In genomic region chr3:160038862-160039562, GRCh38 we compare ENCODE assay signal across 8 cellular contexts. TPM values are rescaled to one million over a fixed set of nuclear protein-coding genes. Genes with fewer than 3 reads are reported as not detected.
DNase-seq lines count a peak whose midpoint lies in the region; ATAC-seq and TF ChIP-seq lines count a peak whose summit lies in the region.

No MANE protein-coding gene starts in this region.

- no peak overlapping the region for H3K27ac Mint-ChIP-seq in stimulated activated naive B cell treated with anti-CD40 and anti-IgM and Interleukin-4, amounts not matched to agents 10 μg/mL and 1 μg/mL and 100 μg/mL, for 72 hours

- no peaks in the 10 kb centered on the region for H3K36me3 ChIP-seq in WERI-Rb-1
- H3K36me3 ChIP-seq in hepatocyte (replicated peaks; ENCODE audit: insufficient read depth, low read depth), result no peaks in the 10 kb centered on the region

- H3K36me3 Mint-ChIP-seq in stimulated activated naive B cell treated with anti-CD40 and anti-IgM and Interleukin-4, amounts not matched to agents 10 μg/mL and 1 μg/mL and 100 μg/mL, for 72 hours, result peaks cover 4 to 6% of the 10 kb centered on the region in 2 donors

- 6% methylated on average over 35 of the region's 36 CpGs for WGBS in hepatocyte (ENCODE audit: low lambda C conversion rate, missing lambda C conversion rate)
- 2 to 3% methylated on average over 29 to 36 of the region's 36 CpGs for WGBS in lower leg skin, 2 donors

- no peaks in the 10 kb centered on the region for H4K20me1 ChIP-seq in hepatocyte (ENCODE audit: insufficient read depth, poor library complexity, severe bottlenecking)

- no peaks in the 10 kb centered on the region for H3K79me2 ChIP-seq in hepatocyte

- no peaks in the 10 kb centered on the region for H3K9me3 ChIP-seq in WERI-Rb-1 (ENCODE audit: severe bottlenecking)
- H3K9me3 ChIP-seq in hepatocyte (ENCODE audit: low read depth), result no peaks in the 10 kb centered on the region

- peaks cover 17 to 19% of the 10 kb centered on the region in 2 donors for H3K9me3 Mint-ChIP-seq in stimulated activated naive B cell treated with anti-CD40 and anti-IgM and Interleukin-4, amounts not matched to agents 10 μg/mL and 1 μg/mL and 100 μg/mL, for 72 hours

- H3K4me2 ChIP-seq in hepatocyte, result peak overlapping the region; percentile 96

- peak; percentile 21 for DNase-seq in AG08396 (ENCODE audit: low spot score)
- no peak for DNase-seq in WERI-Rb-1
- peak; percentile 52 for DNase-seq in hepatocyte (ENCODE audit: low spot score)
- DNase-seq in stimulated activated naive B cell treated with anti-CD40 and anti-IgM and Interleukin-4, amounts not matched to agents 10 μg/mL and 1 μg/mL and 100 μg/mL, for 72 hours, result peak; percentile 8
- no peak for DNase-seq in GM10266 (ENCODE audit: extremely low spot score)
- no peak for DNase-seq in putamen (ENCODE audit: low spot score)
- no peak for DNase-seq in lower leg skin (ENCODE audit: low spot score in 2 of 2)

- ATAC-seq in GM19463 (IDR thresholded peaks at IDR 0.05; ENCODE audit: unreplicated experiment), result peak; percentile 68
- ATAC-seq in stimulated activated naive B cell treated with anti-CD40 and anti-IgM and Interleukin-4, amounts not matched to agents 10 μg/mL and 1 μg/mL and 100 μg/mL, for 72 hours (replicated peaks), result peak; percentile 67 to 68

- no peak for TF ChIP-seq CTCF in WERI-Rb-1 (IDR thresholded peaks at IDR 0.05; ENCODE audit: low read depth, low read length)
- no peak for TF ChIP-seq CTCF in hepatocyte (IDR thresholded peaks at IDR 0.05; ENCODE audit: poor library complexity)
- no peak for TF ChIP-seq CTCF in GM10266 (IDR thresholded peaks at IDR 0.05; ENCODE audit: control insufficient read depth, insufficient read depth, low read depth, missing control alignments)
- TF ChIP-seq CTCF in lower leg skin (IDR thresholded peaks at IDR 0.05), result no peak

- H3K4me1 Mint-ChIP-seq in stimulated activated naive B cell treated with anti-CD40 and anti-IgM and Interleukin-4, amounts not matched to agents 10 μg/mL and 1 μg/mL and 100 μg/mL, for 72 hours, result peaks cover 4 to 6% of the 10 kb centered on the region in 2 donors

- intact Hi-C loops in lower leg skin (cut with DNase I; ENCODE audit: low total_unique reads), result no loop called here

- peaks cover 33 to 53% of the 10 kb centered on the region in 2 donors for H3K27me3 Mint-ChIP-seq in stimulated activated naive B cell treated with anti-CD40 and anti-IgM and Interleukin-4, amounts not matched to agents 10 μg/mL and 1 μg/mL and 100 μg/mL, for 72 hours

- H3K4me3 ChIP-seq in WERI-Rb-1 (ENCODE audit: low read depth, low read length) (peak overlapping the region; percentile 19), hepatocyte (peak overlapping the region; percentile 45), lower leg skin (ENCODE audit: low read depth, poor library complexity, severe bottlenecking) (no peak overlapping the region)

- peaks cover 6% of the 10 kb centered on the region for H3K4me1 ChIP-seq in hepatocyte (ENCODE audit: insufficient read depth)

- no peak for TF ChIP-seq POLR2A in lower leg skin (IDR thresholded peaks at IDR 0.05)

- H3K27ac ChIP-seq in WERI-Rb-1 (no peak overlapping the region), hepatocyte (no peak overlapping the region)

- H3K4me3 Mint-ChIP-seq in stimulated activated naive B cell treated with anti-CD40 and anti-IgM and Interleukin-4, amounts not matched to agents 10 μg/mL and 1 μg/mL and 100 μg/mL, for 72 hours, result peak overlapping the region; percentile 62 to 70

- peak overlapping the region; percentile 58 for H2AFZ ChIP-seq in hepatocyte

- no peaks in the 10 kb centered on the region for H3K27me3 ChIP-seq in WERI-Rb-1 (ENCODE audit: insufficient read depth, low read depth, severe bottlenecking)
- peaks cover 51% of the 10 kb centered on the region for H3K27me3 ChIP-seq in hepatocyte

- H3K9me2 ChIP-seq in hepatocyte (replicated peaks; ENCODE audit: insufficient read depth), result no peaks in the 10 kb centered on the region

RNA-seq across cellular contexts. Expression of gene IL12A, which starts 50.4 kb away (rescaled TPM):
- total RNA-seq in hepatocyte (0.88 and 1.0 TPM in 2 replicates), lower leg skin (1 to 10 TPM in 2 of 4 donors, under 1 TPM in 1, not detected in 1; 0.36 to 7.9 (median 3.2) TPM)
- polyA plus RNA-seq in hepatocyte, result 0.69 and 0.86 TPM in 2 replicates

Comparison
In these comparisons a context has a peak if more than half of its experiments do, and no peak if none do; other contexts are left out.
1. DNase-seq: peak in AG08396 (single experiment), hepatocyte (single experiment) and stimulated activated naive B cell treated with anti-CD40 and anti-IgM and Interleukin-4, amounts not matched to agents 10 μg/mL and 1 μg/mL and 100 μg/mL, for 72 hours (single experiment); none in WERI-Rb-1 (single experiment), GM10266 (single experiment), putamen (single experiment) and lower leg skin (0 of 2).